8 cellular contexts compared by ENCODE assay signal in genomic region chr12:9064201-9064814, GRCh38. TPM values are rescaled to one million over a fixed set of nuclear protein-coding genes. Genes with fewer than 3 reads are reported as not detected.
DNase-seq lines count a peak whose midpoint lies in the region; ATAC-seq and TF ChIP-seq lines count a peak whose summit lies in the region.

No MANE protein-coding gene starts in this region.

- H3K36me3 Mint-ChIP-seq in progenitor cell of endocrine pancreas (ENCODE audit: insufficient read depth): no peaks in the 10 kb centered on the region

- H3K4me1 Mint-ChIP-seq in progenitor cell of endocrine pancreas (ENCODE audit: low read depth): peaks cover 22% of the 10 kb centered on the region

- H3K9me3 Mint-ChIP-seq in progenitor cell of endocrine pancreas (ENCODE audit: low read depth): no peaks in the 10 kb centered on the region

- peak; percentile 84 for ATAC-seq in GM18498 (IDR thresholded peaks at IDR 0.05; ENCODE audit: unreplicated experiment)

- H3K36me3 ChIP-seq in HUES48 (ENCODE audit: control insufficient read depth, insufficient read depth, low read length): no peaks in the 10 kb centered on the region

- H3K4me1 ChIP-seq in HUES48 (ENCODE audit: control insufficient read depth, insufficient read depth, low read length): peaks cover 11% of the 10 kb centered on the region

- no peaks in the 10 kb centered on the region for H3K27me3 ChIP-seq in HUES48 (ENCODE audit: control insufficient read depth, insufficient read depth, low read length)

- H3K27me3 Mint-ChIP-seq in progenitor cell of endocrine pancreas: no peaks in the 10 kb centered on the region

- peak overlapping the region; percentile 82 for H3K4me3 Mint-ChIP-seq in progenitor cell of endocrine pancreas (ENCODE audit: low read depth)

- H3K9ac ChIP-seq in HUES48 (ENCODE audit: low read depth, low read length): peak overlapping the region; percentile 94

- peaks cover 6% of the 10 kb centered on the region; the same call in 1 of the 2 replicates for H3K9me3 ChIP-seq in HUES48 (ENCODE audit: control insufficient read depth, insufficient read depth, low read length)

- peak; percentile 1 for DNase-seq in SKM-1 treated with dmso at 0.1 percent for 144 hours (lab: John Stamatoyannopoulos, UW; ENCODE audit: unreplicated experiment)
- peak; percentile 77 for DNase-seq in astrocyte of the hippocampus (ENCODE audit: low read depth, low spot score)
- peak; percentile 55 for DNase-seq in hepatic stellate cell (ENCODE audit: low spot score)
- peak; percentile 78 for DNase-seq in progenitor cell of endocrine pancreas (ENCODE audit: low spot score, unreplicated experiment)
- no peak for DNase-seq in NCI-H2029 (lab: John Stamatoyannopoulos, UW)
- DNase-seq in NCI-H446 (lab: John Stamatoyannopoulos, UW): no peak

- H3K4me3 ChIP-seq in HUES48 (ENCODE audit: low read depth, low read length): peak overlapping the region; percentile 93

- H3K27ac ChIP-seq in HUES48 (ENCODE audit: low read depth, low read length): peak overlapping the region; percentile 92

- peak; percentile 66 for TF ChIP-seq CTCF in progenitor cell of endocrine pancreas (IDR thresholded peaks at IDR 0.05; ENCODE audit: unreplicated experiment)

- H3K27ac Mint-ChIP-seq in progenitor cell of endocrine pancreas: peak overlapping the region; percentile 94

RNA-seq across cellular contexts. Expression of gene A2M, which starts 51.4 kb away (rescaled TPM):
- total RNA-seq in progenitor cell of endocrine pancreas: 1.1 and 2.0 TPM in 2 replicates

Comparison
In these comparisons a context has a peak if more than half of its experiments do, and no peak if none do; other contexts are left out.
1. DNase-seq: peak in SKM-1 treated with dmso at 0.1 percent for 144 hours (single experiment), astrocyte of the hippocampus (single experiment), hepatic stellate cell (single experiment) and progenitor cell of endocrine pancreas (single experiment); none in NCI-H2029 (single experiment) and NCI-H446 (0 of 2).